1 cellular context compared by ENCODE assay signal in genomic region chr3:134373942-134374790, GRCh38.
TF ChIP-seq lines count a peak whose summit lies in the region.

TSS of gene AMOTL2 (minus strand) at chr3:134374447. CDS start at chr3:134371433, 3,014 bp downstream.

TF ChIP-seq in HepG2, 621 proteins besides CTCF, POLR2A, EP300 and RAD21 (continued from another document and continues in another):
- TF ChIP-seq, protein P1, sequence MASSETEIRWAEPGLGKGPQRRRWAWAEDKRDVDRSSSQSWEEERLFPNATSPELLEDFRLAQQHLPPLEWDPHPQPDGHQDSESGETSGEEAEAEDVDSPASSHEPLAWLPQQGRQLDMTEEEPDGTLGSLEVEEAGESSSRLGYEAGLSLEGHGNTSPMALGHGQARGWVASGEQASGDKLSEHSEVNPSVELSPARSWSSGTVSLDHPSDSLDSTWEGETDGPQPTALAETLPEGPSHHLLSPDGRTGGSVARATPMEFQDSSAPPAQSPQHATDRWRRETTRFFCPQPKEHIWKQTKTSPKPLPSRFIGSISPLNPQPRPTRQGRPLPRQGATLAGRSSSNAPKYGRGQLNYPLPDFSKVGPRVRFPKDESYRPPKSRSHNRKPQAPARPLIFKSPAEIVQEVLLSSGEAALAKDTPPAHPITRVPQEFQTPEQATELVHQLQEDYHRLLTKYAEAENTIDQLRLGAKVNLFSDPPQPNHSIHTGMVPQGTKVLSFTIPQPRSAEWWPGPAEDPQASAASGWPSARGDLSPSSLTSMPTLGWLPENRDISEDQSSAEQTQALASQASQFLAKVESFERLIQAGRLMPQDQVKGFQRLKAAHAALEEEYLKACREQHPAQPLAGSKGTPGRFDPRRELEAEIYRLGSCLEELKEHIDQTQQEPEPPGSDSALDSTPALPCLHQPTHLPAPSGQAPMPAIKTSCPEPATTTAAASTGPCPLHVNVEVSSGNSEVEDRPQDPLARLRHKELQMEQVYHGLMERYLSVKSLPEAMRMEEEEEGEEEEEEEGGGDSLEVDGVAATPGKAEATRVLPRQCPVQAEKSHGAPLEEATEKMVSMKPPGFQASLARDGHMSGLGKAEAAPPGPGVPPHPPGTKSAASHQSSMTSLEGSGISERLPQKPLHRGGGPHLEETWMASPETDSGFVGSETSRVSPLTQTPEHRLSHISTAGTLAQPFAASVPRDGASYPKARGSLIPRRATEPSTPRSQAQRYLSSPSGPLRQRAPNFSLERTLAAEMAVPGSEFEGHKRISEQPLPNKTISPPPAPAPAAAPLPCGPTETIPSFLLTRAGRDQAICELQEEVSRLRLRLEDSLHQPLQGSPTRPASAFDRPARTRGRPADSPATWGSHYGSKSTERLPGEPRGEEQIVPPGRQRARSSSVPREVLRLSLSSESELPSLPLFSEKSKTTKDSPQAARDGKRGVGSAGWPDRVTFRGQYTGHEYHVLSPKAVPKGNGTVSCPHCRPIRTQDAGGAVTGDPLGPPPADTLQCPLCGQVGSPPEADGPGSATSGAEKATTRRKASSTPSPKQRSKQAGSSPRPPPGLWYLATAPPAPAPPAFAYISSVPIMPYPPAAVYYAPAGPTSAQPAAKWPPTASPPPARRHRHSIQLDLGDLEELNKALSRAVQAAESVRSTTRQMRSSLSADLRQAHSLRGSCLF (CRISPR knock-in tag; IDR thresholded peaks at IDR 0.05; ENCODE audit: borderline replicate concordance), result no peak
- TF ChIP-seq U2AF2 (IDR thresholded peaks at IDR 0.05; ENCODE audit: low read depth, low read length), result no peak
- no peak for TF ChIP-seq ZNF644 (CRISPR knock-in tag; IDR thresholded peaks at IDR 0.05; ENCODE audit: low read depth)
- peak; percentile 70 for TF ChIP-seq NRL (CRISPR knock-in tag; IDR thresholded peaks at IDR 0.05; ENCODE audit: borderline replicate concordance)
- peak; percentile 49; the same call in 1 of the 2 replicates for TF ChIP-seq E2F2 (CRISPR knock-in tag; IDR thresholded peaks at IDR 0.05; ENCODE audit: borderline replicate concordance)
- TF ChIP-seq ZNF20 (CRISPR knock-in tag; IDR thresholded peaks at IDR 0.05), result no peak
- peak; percentile 93 for TF ChIP-seq TAF1 (CRISPR knock-in tag; IDR thresholded peaks at IDR 0.05)
- no peak for TF ChIP-seq ZNF124 (CRISPR knock-in tag; IDR thresholded peaks at IDR 0.05)
- TF ChIP-seq, protein P2, sequence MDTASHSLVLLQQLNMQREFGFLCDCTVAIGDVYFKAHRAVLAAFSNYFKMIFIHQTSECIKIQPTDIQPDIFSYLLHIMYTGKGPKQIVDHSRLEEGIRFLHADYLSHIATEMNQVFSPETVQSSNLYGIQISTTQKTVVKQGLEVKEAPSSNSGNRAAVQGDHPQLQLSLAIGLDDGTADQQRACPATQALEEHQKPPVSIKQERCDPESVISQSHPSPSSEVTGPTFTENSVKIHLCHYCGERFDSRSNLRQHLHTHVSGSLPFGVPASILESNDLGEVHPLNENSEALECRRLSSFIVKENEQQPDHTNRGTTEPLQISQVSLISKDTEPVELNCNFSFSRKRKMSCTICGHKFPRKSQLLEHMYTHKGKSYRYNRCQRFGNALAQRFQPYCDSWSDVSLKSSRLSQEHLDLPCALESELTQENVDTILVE (CRISPR knock-in tag; IDR thresholded peaks at IDR 0.05), result peak; percentile 44; the same call in 1 of the 2 replicates
- TF ChIP-seq TFDP1 (CRISPR knock-in tag; IDR thresholded peaks at IDR 0.05; ENCODE audit: borderline replicate concordance), result peak; percentile 73
- TF ChIP-seq ZNF260 (CRISPR knock-in tag; IDR thresholded peaks at IDR 0.05; ENCODE audit: borderline replicate concordance, low read depth), result no peak
- TF ChIP-seq FIP1L1 (IDR thresholded peaks at IDR 0.05; ENCODE audit: borderline replicate concordance, insufficient read depth, low read depth, low read length), result no peak
- TF ChIP-seq MIER2 (CRISPR knock-in tag; IDR thresholded peaks at IDR 0.05), result no peak
- TF ChIP-seq MTF2 (CRISPR knock-in tag; IDR thresholded peaks at IDR 0.05; ENCODE audit: borderline replicate concordance), result peak; percentile 78; the same call in 1 of the 2 replicates
- peak; percentile 73; the same call in 1 of the 2 replicates for TF ChIP-seq NCOA1 (CRISPR knock-in tag; IDR thresholded peaks at IDR 0.05)
- TF ChIP-seq MXD4 (CRISPR knock-in tag; IDR thresholded peaks at IDR 0.05), result no peak
- peak; percentile 89 for TF ChIP-seq NKX3-1 (CRISPR knock-in tag; IDR thresholded peaks at IDR 0.05)
- no peak for TF ChIP-seq ZBTB38 (CRISPR knock-in tag; IDR thresholded peaks at IDR 0.05)
- no peak for TF ChIP-seq ZNF850 (CRISPR knock-in tag; conservative IDR thresholded peaks at IDR 0.05)
- peak; percentile 71 for TF ChIP-seq ZSCAN21 (CRISPR knock-in tag; IDR thresholded peaks at IDR 0.05; ENCODE audit: borderline replicate concordance)
- TF ChIP-seq RXRA (CRISPR knock-in tag; IDR thresholded peaks at IDR 0.05), result peak; percentile 94
- 0 out of 2 replicates have a peak, but pooled peaks have one; percentile 14 for TF ChIP-seq KDM5A (IDR thresholded peaks at IDR 0.05; ENCODE audit: borderline replicate concordance, low read length)
- TF ChIP-seq ZNF772 (CRISPR knock-in tag; IDR thresholded peaks at IDR 0.05), result no peak
- TF ChIP-seq AFF4 (CRISPR knock-in tag; IDR thresholded peaks at IDR 0.05), result no peak
- no peak for TF ChIP-seq BCLAF1 (IDR thresholded peaks at IDR 0.05)
- no peak for TF ChIP-seq ZNF567 (CRISPR knock-in tag; IDR thresholded peaks at IDR 0.05; ENCODE audit: borderline replicate concordance)
- TF ChIP-seq ISX (CRISPR knock-in tag; conservative IDR thresholded peaks at IDR 0.05), result no peak
- TF ChIP-seq REPIN1 (CRISPR knock-in tag; IDR thresholded peaks at IDR 0.05; ENCODE audit: borderline replicate concordance, low read depth), result peak; percentile 47; the same call in 1 of the 2 replicates
- TF ChIP-seq ELF4 (CRISPR knock-in tag; IDR thresholded peaks at IDR 0.05; ENCODE audit: borderline replicate concordance), result no peak
- TF ChIP-seq TBL1XR1 (IDR thresholded peaks at IDR 0.05; ENCODE audit: borderline replicate concordance, low read length, partially characterized antibody), result no peak
- no peak for TF ChIP-seq ZNF382 (CRISPR knock-in tag; IDR thresholded peaks at IDR 0.05; ENCODE audit: borderline replicate concordance)
- no peak for TF ChIP-seq SETDB1 (CRISPR knock-in tag; IDR thresholded peaks at IDR 0.05; ENCODE audit: borderline replicate concordance)
- peak; percentile 92 for TF ChIP-seq ZNF264 (CRISPR knock-in tag; IDR thresholded peaks at IDR 0.05)
- no peak for TF ChIP-seq ZNF577 (CRISPR knock-in tag; IDR thresholded peaks at IDR 0.05; ENCODE audit: borderline replicate concordance, low read depth)
- TF ChIP-seq SIN3B (IDR thresholded peaks at IDR 0.05; ENCODE audit: low read length), result peak; percentile 46; the same call in 1 of the 2 replicates
- TF ChIP-seq ZNF510 (CRISPR knock-in tag; IDR thresholded peaks at IDR 0.05; ENCODE audit: low read depth), result no peak
- TF ChIP-seq, protein P3, sequence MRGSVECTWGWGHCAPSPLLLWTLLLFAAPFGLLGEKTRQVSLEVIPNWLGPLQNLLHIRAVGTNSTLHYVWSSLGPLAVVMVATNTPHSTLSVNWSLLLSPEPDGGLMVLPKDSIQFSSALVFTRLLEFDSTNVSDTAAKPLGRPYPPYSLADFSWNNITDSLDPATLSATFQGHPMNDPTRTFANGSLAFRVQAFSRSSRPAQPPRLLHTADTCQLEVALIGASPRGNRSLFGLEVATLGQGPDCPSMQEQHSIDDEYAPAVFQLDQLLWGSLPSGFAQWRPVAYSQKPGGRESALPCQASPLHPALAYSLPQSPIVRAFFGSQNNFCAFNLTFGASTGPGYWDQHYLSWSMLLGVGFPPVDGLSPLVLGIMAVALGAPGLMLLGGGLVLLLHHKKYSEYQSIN (CRISPR knock-in tag; IDR thresholded peaks at IDR 0.05; ENCODE audit: borderline replicate concordance), result no peak
- 0 out of 2 replicates have a peak, but pooled peaks have one; percentile 74 for TF ChIP-seq ATF6 (CRISPR knock-in tag; conservative IDR thresholded peaks at IDR 0.05)
- TF ChIP-seq KLF12 (CRISPR knock-in tag; IDR thresholded peaks at IDR 0.05; ENCODE audit: borderline replicate concordance), result no peak; the same call in 1 of the 2 replicates
- TF ChIP-seq MAZ (IDR thresholded peaks at IDR 0.05; ENCODE audit: borderline replicate concordance, low read depth, low read length), result peak; percentile 93
- TF ChIP-seq MAZ (CRISPR knock-in tag; IDR thresholded peaks at IDR 0.05; ENCODE audit: low read depth), result peak; percentile 60; the same call in 1 of the 2 replicates
- TF ChIP-seq GTF3A (CRISPR knock-in tag; conservative IDR thresholded peaks at IDR 0.05), result no peak
- no peak for TF ChIP-seq ZSCAN25 (CRISPR knock-in tag; IDR thresholded peaks at IDR 0.05)
- TF ChIP-seq ZNF816 (CRISPR knock-in tag; IDR thresholded peaks at IDR 0.05; ENCODE audit: borderline replicate concordance), result no peak
- TF ChIP-seq SMAD9 (CRISPR knock-in tag; IDR thresholded peaks at IDR 0.05), result no peak
- TF ChIP-seq ZNF543 (CRISPR knock-in tag; IDR thresholded peaks at IDR 0.05), result 0 out of 2 replicates have a peak, but pooled peaks have one; percentile 21
